ENCODE assay signal across 7 cellular contexts in the genomic region with DNA sequence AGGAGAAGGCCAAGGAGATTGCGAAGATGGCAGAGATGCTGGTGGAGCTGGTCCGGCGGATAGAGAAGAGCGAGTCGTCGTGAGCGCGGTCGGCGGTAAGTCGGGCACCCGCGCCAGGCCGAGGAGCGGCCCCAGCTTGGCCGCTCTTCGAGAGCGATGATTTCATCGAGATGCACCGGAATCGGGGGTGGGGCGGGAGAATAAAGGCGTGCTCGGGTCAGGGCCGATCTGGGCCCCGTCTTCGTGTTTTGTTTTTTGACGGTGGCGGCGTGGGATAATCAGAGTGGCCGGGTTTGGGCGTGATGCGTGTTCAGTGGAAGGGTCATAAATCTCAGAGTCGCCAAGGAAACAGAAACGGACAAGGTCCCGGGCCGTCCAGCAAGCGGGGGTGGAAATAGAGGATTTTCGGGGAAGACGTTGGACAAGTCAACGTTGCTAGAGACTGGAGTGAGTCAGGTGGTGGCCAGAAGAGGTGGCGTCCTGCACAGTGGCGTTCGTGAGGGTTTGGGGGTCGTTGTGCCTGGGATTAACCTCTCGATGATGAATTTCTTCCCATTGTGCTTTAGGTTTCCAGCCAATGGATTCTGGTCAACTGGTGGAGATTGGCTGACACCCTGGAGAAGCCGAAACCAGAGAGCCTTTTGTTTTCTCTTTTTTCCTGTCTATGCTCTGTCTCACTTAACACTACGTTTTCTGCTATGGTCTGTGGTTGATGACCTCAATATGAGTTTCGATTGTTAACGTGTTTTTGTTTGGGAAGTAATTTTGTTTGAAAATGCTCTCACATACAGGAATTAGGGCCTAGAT. TPM values are rescaled to one million over a fixed set of nuclear protein-coding genes. Genes with fewer than 3 reads are reported as not detected.
A peak's percentile ranks its signal among the peaks of the same experiment; 100 is the strongest.
DNase-seq lines count a peak whose midpoint lies in the region; ATAC-seq and TF ChIP-seq lines count a peak whose summit lies in the region.

No MANE protein-coding gene starts in this region.

- no peaks in the 10 kb centered on the region for H3K9me3 ChIP-seq in gastrocnemius medialis

- peaks cover 35 to 48% of the 10 kb centered on the region in 2 donors for H3K4me1 ChIP-seq in gastrocnemius medialis

- DNase-seq in RPMI7951 (ENCODE audit: low read depth) (peak; percentile 27), hepatic stellate cell (ENCODE audit: low spot score) (peak; percentile 65), gastrocnemius medialis (peak; percentile 6 to 28), islet precursor cell (no peak)

- H3K27me3 ChIP-seq in gastrocnemius medialis, result no peaks in the 10 kb centered on the region

- peak overlapping the region; percentile 75 to 99 (median 86) for H3K4me3 ChIP-seq in gastrocnemius medialis

- in situ Hi-C loops in gastrocnemius medialis (cut with MboI; ENCODE audit: low sequenced_read_pairs in 4 of 4), result no loop called here

- peak; percentile 21 for ATAC-seq in GM18861 (IDR thresholded peaks at IDR 0.05; ENCODE audit: unreplicated experiment)
- ATAC-seq in HG02870 (IDR thresholded peaks at IDR 0.05; ENCODE audit: unreplicated experiment), result peak; percentile 34
- ATAC-seq in gastrocnemius medialis, result peak; percentile 43 to 51

- no peak for TF ChIP-seq POLR2A in gastrocnemius medialis (IDR thresholded peaks at IDR 0.05)

- H3K36me3 ChIP-seq in gastrocnemius medialis, result peaks cover 0 to 17% of the 10 kb centered on the region in 2 donors

- no peak for TF ChIP-seq CTCF in gastrocnemius medialis (IDR thresholded peaks at IDR 0.05 in 4 of 5, conservative IDR thresholded peaks at IDR 0.05 in 1 of 5)

- intact Hi-C loops in gastrocnemius medialis (cut with DNase I; ENCODE audit: low total_unique reads), result loop anchor here (5.0 kb wide), 2 partner anchors 64 to 141 kb away; a partner anchor contains a TSS

- peak overlapping the region; percentile 86 for H3K27ac ChIP-seq in angular gyrus (ENCODE audit: low read depth, low read length)
- peak overlapping the region; percentile 91 to 98 (median 94) for H3K27ac ChIP-seq in gastrocnemius medialis

RNA-seq across cellular contexts. Expression of a gene that starts 0.9 kb away (rescaled TPM):
- total RNA-seq in RPMI7951 (2014; rRNA removed; shearing (Covaris generic)), result 110 and 112 TPM in 2 replicates
- total RNA-seq in gastrocnemius medialis, result 100 to 1,000 TPM; 180 to 281 (median 206) TPM

RNA-seq across cellular contexts. Expression of a gene that starts 52.3 kb away (rescaled TPM):
- total RNA-seq in RPMI7951 (2014; rRNA removed; shearing (Covaris generic)), result not detected in 2 replicates
- 1 to 10 TPM in 1 of 4 donors, not detected in 3; 1.2 TPM for total RNA-seq in gastrocnemius medialis
